In the genomic region with DNA sequence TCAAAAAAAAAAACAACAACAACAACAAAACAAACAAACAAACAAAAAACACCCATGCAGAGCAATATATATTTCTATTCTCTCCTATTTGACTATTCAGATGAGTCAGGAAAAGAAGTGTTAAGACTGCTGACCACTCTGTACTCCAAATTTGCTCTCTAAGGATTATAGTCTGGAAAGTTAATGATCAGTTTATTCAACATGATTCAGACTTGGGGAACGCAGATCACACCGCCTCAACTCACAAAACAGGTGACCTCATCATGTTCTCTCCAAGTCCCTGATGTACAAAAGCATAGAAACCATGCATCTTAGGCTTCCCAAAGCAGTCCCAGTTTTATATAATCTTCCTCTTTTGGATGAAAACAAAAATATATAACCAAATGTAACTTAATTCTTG, we compare ENCODE assay signal across 1 cellular context.
TF ChIP-seq lines count a peak whose summit lies in the region.

No MANE protein-coding gene starts in this region.

TF ChIP-seq in IMR-90, 13 proteins besides CTCF, POLR2A, EP300 and RAD21 (continued from another document):
- TF ChIP-seq, protein P1, sequence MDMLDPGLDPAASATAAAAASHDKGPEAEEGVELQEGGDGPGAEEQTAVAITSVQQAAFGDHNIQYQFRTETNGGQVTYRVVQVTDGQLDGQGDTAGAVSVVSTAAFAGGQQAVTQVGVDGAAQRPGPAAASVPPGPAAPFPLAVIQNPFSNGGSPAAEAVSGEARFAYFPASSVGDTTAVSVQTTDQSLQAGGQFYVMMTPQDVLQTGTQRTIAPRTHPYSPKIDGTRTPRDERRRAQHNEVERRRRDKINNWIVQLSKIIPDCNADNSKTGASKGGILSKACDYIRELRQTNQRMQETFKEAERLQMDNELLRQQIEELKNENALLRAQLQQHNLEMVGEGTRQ (IDR thresholded peaks at IDR 0.05; ENCODE audit: low read depth, low read length), result no peak
- no peak for TF ChIP-seq RFX5 (IDR thresholded peaks at IDR 0.05; ENCODE audit: low read depth, low read length)
- no peak for TF ChIP-seq SMC3 (IDR thresholded peaks at IDR 0.05; ENCODE audit: low read depth, low read length)
- no peak for TF ChIP-seq MAZ (IDR thresholded peaks at IDR 0.05; ENCODE audit: borderline replicate concordance, low read depth, low read length)
- no peak for TF ChIP-seq RCOR1 (IDR thresholded peaks at IDR 0.05; ENCODE audit: insufficient replicate concordance, low read length)
- no peak for TF ChIP-seq MAFK (IDR thresholded peaks at IDR 0.05; ENCODE audit: low read depth, low read length)
- no peak for TF ChIP-seq BHLHE40 (IDR thresholded peaks at IDR 0.05; ENCODE audit: low read depth, low read length)
- TF ChIP-seq CEBPB (IDR thresholded peaks at IDR 0.05; ENCODE audit: low read depth, low read length), result no peak
